7 cellular contexts compared by ENCODE assay signal in the genomic region with DNA sequence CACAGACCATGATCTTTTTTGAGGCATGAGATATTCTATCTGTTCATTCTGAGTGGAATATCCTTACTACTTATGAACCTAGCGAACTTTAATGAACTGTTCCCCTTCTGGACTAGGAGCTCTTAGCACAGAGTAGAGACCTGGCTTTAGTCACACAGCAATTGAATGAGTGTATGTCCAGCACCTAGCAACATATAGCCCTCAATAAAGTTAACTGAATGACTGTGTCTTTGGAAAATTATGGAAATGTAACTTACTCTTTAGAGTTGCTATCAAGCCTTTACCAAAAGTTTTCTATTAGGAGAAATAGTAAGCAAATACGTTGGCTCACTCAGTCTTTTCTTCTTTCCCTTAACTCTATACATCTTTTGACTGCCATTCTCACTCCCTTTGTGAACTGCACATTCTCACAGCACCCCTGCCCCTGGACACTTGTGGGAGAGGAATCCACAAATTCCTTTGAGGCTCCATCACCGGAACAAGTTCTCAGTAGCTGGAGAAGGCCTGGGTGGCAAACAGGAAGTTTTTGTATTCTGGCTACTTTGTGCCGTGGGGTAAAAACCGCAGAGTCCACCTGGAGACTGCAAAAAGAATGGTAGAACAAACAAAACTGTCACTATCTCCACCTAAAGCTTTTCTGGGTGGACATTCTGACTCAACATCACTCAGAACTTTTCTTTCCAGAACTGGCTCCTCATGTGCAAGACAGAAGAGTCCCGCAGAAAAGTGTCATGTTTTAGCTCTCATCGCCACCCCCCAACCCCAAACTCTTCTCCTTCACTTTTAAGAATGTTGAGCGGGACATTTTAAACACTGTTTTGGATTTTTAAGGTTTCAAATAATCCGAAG. TPM values are rescaled to one million over a fixed set of nuclear protein-coding genes. Genes with fewer than 3 reads are reported as not detected.
DNase-seq lines count a peak whose midpoint lies in the region; TF ChIP-seq lines count a peak whose summit lies in the region.

No MANE protein-coding gene starts in this region.

- H3K36me3 ChIP-seq in H7 (replicated peaks; ENCODE audit: control insufficient read depth, insufficient read depth, low read length), result no peaks in the 10 kb centered on the region
- no peaks in the 10 kb centered on the region for H3K36me3 ChIP-seq in neutrophil
- H3K36me3 ChIP-seq in WERI-Rb-1, result peaks cover 12% of the 10 kb centered on the region

- H3K4me3 ChIP-seq in H7 (ENCODE audit: insufficient read depth, low read depth, low read length) (peak overlapping the region; percentile 45), epithelial cell of proximal tubule (ENCODE audit: low read depth, low read length) (peak overlapping the region; percentile 76), neutrophil (ENCODE audit: low read depth in 1 of 2, low read length in 1 of 2) (peak overlapping the region; percentile 65 to 71), WERI-Rb-1 (ENCODE audit: low read depth, low read length) (no peak overlapping the region)

- no peak overlapping the region for H3K27ac ChIP-seq in neutrophil
- no peak overlapping the region; the same call in 1 of the 2 replicates for H3K27ac ChIP-seq in WERI-Rb-1

- DNase-seq in H7, result no peak
- DNase-seq in SW480 (ENCODE audit: low spot score), result peak; percentile 78
- DNase-seq in epithelial cell of proximal tubule (ENCODE audit: low read depth), result no peak
- no peak for DNase-seq in WERI-Rb-1
- no peak for DNase-seq in SK-N-DZ (ENCODE audit: low spot score)
- no peak for DNase-seq in NCI-H510A (lab: John Stamatoyannopoulos, UW)

- peaks cover 18 to 20% of the 10 kb centered on the region in 2 experiments for H3K4me1 ChIP-seq in neutrophil (ENCODE audit: control insufficient read depth in 1 of 2, insufficient read depth in 1 of 2, low read depth in 1 of 2, low read length in 1 of 2)

- no peak for TF ChIP-seq CTCF in epithelial cell of proximal tubule (conservative IDR thresholded peaks at IDR 0.05; ENCODE audit: low read depth, low read length)
- TF ChIP-seq CTCF in neutrophil (IDR thresholded peaks at IDR 0.05), result no peak
- TF ChIP-seq CTCF in WERI-Rb-1 (IDR thresholded peaks at IDR 0.05; ENCODE audit: low read depth, low read length), result no peak

- H3K27me3 ChIP-seq in H7 (ENCODE audit: control insufficient read depth, insufficient read depth, low read length) (no peaks in the 10 kb centered on the region), neutrophil (peaks cover 47% of the 10 kb centered on the region), WERI-Rb-1 (ENCODE audit: insufficient read depth, low read depth, severe bottlenecking) (no peaks in the 10 kb centered on the region)

- no peaks in the 10 kb centered on the region for H3K9me3 ChIP-seq in neutrophil
- no peaks in the 10 kb centered on the region for H3K9me3 ChIP-seq in WERI-Rb-1 (ENCODE audit: severe bottlenecking)

RNA-seq across cellular contexts. Expression of a gene that starts 1.1 kb away (rescaled TPM):
- total RNA-seq in H7 (2014; rRNA removed; shearing (Covaris generic)), result 107 and 114 TPM in 2 replicates
- 70.1 and 111 TPM in 2 replicates for total RNA-seq in epithelial cell of proximal tubule
- 501 and 541 TPM in 2 replicates for polyA plus RNA-seq in SK-N-DZ (2014; cell fraction: cytosol; rRNA removed)
- 286 and 369 TPM in 2 replicates for polyA plus RNA-seq in SK-N-DZ (2014; cell fraction: nucleus; rRNA removed)
